Comparison of ENCODE assay signal across 1 cellular context in the genomic region with DNA sequence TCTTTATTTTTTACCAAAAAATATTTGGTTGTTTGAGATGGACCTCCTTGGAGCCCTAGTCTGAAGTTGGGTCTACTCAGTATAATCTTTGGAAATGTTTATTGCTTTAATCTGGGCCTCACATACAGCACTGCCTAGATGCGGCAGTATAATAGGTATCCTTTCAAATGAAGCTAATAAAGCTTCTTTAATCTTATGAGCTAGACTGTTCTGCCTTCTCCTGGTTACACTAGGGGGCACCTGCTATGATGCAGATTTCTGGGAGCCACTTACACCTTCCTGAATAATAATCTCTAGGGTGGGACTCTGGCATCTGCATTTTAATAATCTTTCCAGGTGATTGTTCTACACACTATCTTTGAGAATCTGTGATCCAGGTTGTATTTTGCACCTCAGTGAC.
TF ChIP-seq lines count a peak whose summit lies in the region.

No MANE protein-coding gene starts in this region.

TF ChIP-seq in GM23338, 12 proteins besides CTCF, POLR2A, EP300 and RAD21 (continued from another document):
- TF ChIP-seq ZNF462 (CRISPR knock-in tag; IDR thresholded peaks at IDR 0.05) (no peak), EZH2phosphoT487 (IDR thresholded peaks at IDR 0.05; ENCODE audit: unreplicated experiment) (no peak), EZH2 (IDR thresholded peaks at IDR 0.05; ENCODE audit: low read depth, unreplicated experiment) (no peak), JUNB (IDR thresholded peaks at IDR 0.05; ENCODE audit: unreplicated experiment) (no peak), ZNF331 (CRISPR knock-in tag; IDR thresholded peaks at IDR 0.05; ENCODE audit: low read depth) (no peak), POLR2AphosphoS5 (IDR thresholded peaks at IDR 0.05; ENCODE audit: low read depth) (no peak), STAT1 (IDR thresholded peaks at IDR 0.05; ENCODE audit: unreplicated experiment) (no peak), CREB1 (CRISPR knock-in tag; IDR thresholded peaks at IDR 0.05; ENCODE audit: low read depth) (no peak), NANOG (IDR thresholded peaks at IDR 0.05; ENCODE audit: borderline replicate concordance) (no peak)
- TF ChIP-seq, protein P1, sequence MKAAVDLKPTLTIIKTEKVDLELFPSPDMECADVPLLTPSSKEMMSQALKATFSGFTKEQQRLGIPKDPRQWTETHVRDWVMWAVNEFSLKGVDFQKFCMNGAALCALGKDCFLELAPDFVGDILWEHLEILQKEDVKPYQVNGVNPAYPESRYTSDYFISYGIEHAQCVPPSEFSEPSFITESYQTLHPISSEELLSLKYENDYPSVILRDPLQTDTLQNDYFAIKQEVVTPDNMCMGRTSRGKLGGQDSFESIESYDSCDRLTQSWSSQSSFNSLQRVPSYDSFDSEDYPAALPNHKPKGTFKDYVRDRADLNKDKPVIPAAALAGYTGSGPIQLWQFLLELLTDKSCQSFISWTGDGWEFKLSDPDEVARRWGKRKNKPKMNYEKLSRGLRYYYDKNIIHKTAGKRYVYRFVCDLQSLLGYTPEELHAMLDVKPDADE (IDR thresholded peaks at IDR 0.05): no peak
- TF ChIP-seq, protein P2, sequence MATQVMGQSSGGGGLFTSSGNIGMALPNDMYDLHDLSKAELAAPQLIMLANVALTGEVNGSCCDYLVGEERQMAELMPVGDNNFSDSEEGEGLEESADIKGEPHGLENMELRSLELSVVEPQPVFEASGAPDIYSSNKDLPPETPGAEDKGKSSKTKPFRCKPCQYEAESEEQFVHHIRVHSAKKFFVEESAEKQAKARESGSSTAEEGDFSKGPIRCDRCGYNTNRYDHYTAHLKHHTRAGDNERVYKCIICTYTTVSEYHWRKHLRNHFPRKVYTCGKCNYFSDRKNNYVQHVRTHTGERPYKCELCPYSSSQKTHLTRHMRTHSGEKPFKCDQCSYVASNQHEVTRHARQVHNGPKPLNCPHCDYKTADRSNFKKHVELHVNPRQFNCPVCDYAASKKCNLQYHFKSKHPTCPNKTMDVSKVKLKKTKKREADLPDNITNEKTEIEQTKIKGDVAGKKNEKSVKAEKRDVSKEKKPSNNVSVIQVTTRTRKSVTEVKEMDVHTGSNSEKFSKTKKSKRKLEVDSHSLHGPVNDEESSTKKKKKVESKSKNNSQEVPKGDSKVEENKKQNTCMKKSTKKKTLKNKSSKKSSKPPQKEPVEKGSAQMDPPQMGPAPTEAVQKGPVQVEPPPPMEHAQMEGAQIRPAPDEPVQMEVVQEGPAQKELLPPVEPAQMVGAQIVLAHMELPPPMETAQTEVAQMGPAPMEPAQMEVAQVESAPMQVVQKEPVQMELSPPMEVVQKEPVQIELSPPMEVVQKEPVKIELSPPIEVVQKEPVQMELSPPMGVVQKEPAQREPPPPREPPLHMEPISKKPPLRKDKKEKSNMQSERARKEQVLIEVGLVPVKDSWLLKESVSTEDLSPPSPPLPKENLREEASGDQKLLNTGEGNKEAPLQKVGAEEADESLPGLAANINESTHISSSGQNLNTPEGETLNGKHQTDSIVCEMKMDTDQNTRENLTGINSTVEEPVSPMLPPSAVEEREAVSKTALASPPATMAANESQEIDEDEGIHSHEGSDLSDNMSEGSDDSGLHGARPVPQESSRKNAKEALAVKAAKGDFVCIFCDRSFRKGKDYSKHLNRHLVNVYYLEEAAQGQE (IDR thresholded peaks at IDR 0.05; ENCODE audit: unreplicated experiment): no peak
